In genomic region chr11:77882396-77882795, GRCh38 we compare ENCODE assay signal across 16 cellular contexts.
DNase-seq lines count a peak whose midpoint lies in the region; ATAC-seq and TF ChIP-seq lines count a peak whose summit lies in the region.
"Had no signal": no experiment of that assay in that cellular context is flagged by ENCODE, and none has a peak within 500 bp of the region (broad histone marks: within the 10 kb centered on the region; RNA-seq: fewer than 3 reads in every experiment).

No MANE protein-coding gene starts in this region.

- no peak overlapping the region for H3K4me3 Mint-ChIP-seq in activated naive CD4-positive, alpha-beta T cell treated with anti-CD3 and anti-CD28 coated beads, Interleukin-2, amount 50 U/mL, for 24 hours
- H3K4me3 Mint-ChIP-seq: B cell; CD4-positive, alpha-beta T cell; HFFc6 had no signal

- H3K27ac Mint-ChIP-seq in activated naive CD4-positive, alpha-beta T cell treated with anti-CD3 and anti-CD28 coated beads, Interleukin-2, amount 50 U/mL, for 24 hours = peak overlapping the region; percentile 51
- H3K27ac Mint-ChIP-seq: B cell; CD4-positive, alpha-beta T cell; HFFc6 had no signal

- no peak for ATAC-seq in GM19397 (IDR thresholded peaks at IDR 0.05; ENCODE audit: unreplicated experiment)
- ATAC-seq: HepG2 had no signal

- peaks cover 6% of the 10 kb centered on the region for H3K36me3 Mint-ChIP-seq in activated naive CD4-positive, alpha-beta T cell treated with anti-CD3 and anti-CD28 coated beads, Interleukin-2, amount 50 U/mL, for 24 hours

- DNase-seq in activated naive CD4-positive, alpha-beta T cell (lab: John Stamatoyannopoulos, UW) = no peak
- DNase-seq in WERI-Rb-1 (no peak), fibroblast of peridontal ligament (ENCODE audit: extremely low read depth) (peak; percentile 51), NCI-H226 (no peak), substantia nigra (lab: John Stamatoyannopoulos, UW) (no peak)
- DNase-seq: 8988T; C1 segment of cervical spinal cord; Calu3; CD4-positive, alpha-beta T cell; DMS 273 treated with DMSO at 0.1 percent for 48 hours; HCEC 1CT; HFFc6 had no signal

- H3K4me3 ChIP-seq in WERI-Rb-1 (ENCODE audit: low read depth, low read length) = no peak overlapping the region

- H3K27ac ChIP-seq in WERI-Rb-1 (peak overlapping the region; percentile 67; the same call in 1 of the 2 replicates), substantia nigra (ENCODE audit: low read depth, low read length, poor library complexity, severe bottlenecking) (no peak overlapping the region)

- no peaks in the 10 kb centered on the region for H3K9me3 ChIP-seq in WERI-Rb-1 (ENCODE audit: severe bottlenecking)

- no peaks in the 10 kb centered on the region for H3K9me3 Mint-ChIP-seq in activated naive CD4-positive, alpha-beta T cell treated with anti-CD3 and anti-CD28 coated beads, Interleukin-2, amount 50 U/mL, for 24 hours
- H3K9me3 Mint-ChIP-seq: CD4-positive, alpha-beta T cell; HFFc6 had no signal

- H3K36me3 ChIP-seq in WERI-Rb-1 = peaks cover 43% of the 10 kb centered on the region

- TF ChIP-seq CTCF in WERI-Rb-1 (IDR thresholded peaks at IDR 0.05; ENCODE audit: low read depth, low read length) = no peak

- no peaks in the 10 kb centered on the region for H3K27me3 ChIP-seq in WERI-Rb-1 (ENCODE audit: insufficient read depth, low read depth, severe bottlenecking)

- peaks cover 5% of the 10 kb centered on the region for H3K4me1 Mint-ChIP-seq in activated naive CD4-positive, alpha-beta T cell treated with anti-CD3 and anti-CD28 coated beads, Interleukin-2, amount 50 U/mL, for 24 hours

- no peaks in the 10 kb centered on the region for H3K27me3 Mint-ChIP-seq in activated naive CD4-positive, alpha-beta T cell treated with anti-CD3 and anti-CD28 coated beads, Interleukin-2, amount 50 U/mL, for 24 hours
- H3K27me3 Mint-ChIP-seq: B cell; CD4-positive, alpha-beta T cell had no signal
